In the genomic region with DNA sequence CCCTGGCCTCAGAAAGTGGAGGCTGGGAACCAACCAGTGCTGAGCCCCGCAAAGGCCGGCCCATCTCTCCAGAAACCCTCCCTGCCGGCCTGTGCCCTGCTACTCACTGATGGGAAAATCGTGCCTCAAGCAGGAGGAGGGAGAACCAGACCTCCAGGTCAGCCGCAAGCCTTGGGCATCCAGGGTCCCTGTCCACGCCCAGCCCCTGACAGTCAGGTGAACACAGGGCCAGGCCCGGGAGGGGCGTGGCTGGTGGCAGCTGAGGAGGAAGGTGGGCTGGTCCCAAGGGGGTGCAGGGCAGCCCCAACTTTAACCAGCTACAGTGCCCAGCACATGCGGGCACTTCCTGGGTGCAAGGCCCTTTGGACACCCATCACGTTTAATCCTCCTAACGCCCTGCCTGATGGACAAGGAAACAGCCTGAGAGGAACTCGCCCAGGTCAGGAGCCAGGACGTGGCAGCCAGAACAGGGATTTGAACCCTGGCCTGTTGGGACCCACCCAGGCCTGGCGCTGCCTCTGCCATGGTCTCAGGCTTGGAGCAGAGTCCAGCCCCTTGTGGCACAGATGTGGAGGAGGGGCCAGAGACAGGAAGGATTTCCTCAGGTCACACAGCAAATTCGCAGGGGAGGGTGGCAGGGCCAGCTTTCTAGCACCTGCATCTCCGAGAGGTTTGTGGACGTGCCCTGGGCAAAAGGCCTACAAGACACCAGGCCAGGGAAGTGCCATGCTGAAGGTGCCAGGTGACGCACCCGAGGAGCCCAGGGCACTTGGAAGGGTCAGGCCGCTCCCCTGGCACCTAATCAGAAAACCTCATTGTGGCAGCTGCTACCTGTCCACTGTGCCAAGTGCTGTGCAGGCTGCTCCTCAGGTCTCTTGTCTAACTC, we compare ENCODE assay signal across 13 cellular contexts. TPM values are rescaled to one million over a fixed set of nuclear protein-coding genes. Genes with fewer than 3 reads are reported as not detected.
DNase-seq lines count a peak whose midpoint lies in the region; ATAC-seq and TF ChIP-seq lines count a peak whose summit lies in the region.
"Had no signal": no experiment of that assay in that cellular context is flagged by ENCODE, and none has a peak within 500 bp of the region (broad histone marks: within the 10 kb centered on the region; RNA-seq: fewer than 3 reads in every experiment).

No MANE protein-coding gene starts in this region.

- 91 to 93% methylated on average over 20 of the region's 20 CpGs for WGBS in aorta, 2 donors

- no peaks in the 10 kb centered on the region for H3K27me3 ChIP-seq in muscle layer of colon (ENCODE audit: control insufficient read depth in 1 of 2, insufficient read depth in 2 of 2, low read length in 2 of 2)
- no peaks in the 10 kb centered on the region for H3K27me3 ChIP-seq in aorta (ENCODE audit: control insufficient read depth in 1 of 2, insufficient read depth in 2 of 2, low read length in 1 of 2)

- H3K9me3 ChIP-seq in muscle layer of colon (ENCODE audit: low read length) (no peaks in the 10 kb centered on the region), aorta (ENCODE audit: control insufficient read depth, low read length) (no peaks in the 10 kb centered on the region)

- peaks cover 5% of the 10 kb centered on the region for H3K36me3 ChIP-seq in muscle layer of colon (ENCODE audit: insufficient read depth, low read length)
- no peaks in the 10 kb centered on the region for H3K36me3 ChIP-seq in aorta (ENCODE audit: control insufficient read depth in 1 of 2, insufficient read depth in 2 of 2, low read length in 1 of 2)

- H3K36me3 Mint-ChIP-seq in stimulated activated naive CD8-positive, alpha-beta T cell treated with anti-CD3 and anti-CD28 coated beads, Interleukin-15, Interleukin-2, amounts not matched to agents 100 ng/mL and 50 ng/mL, for 24 hours (ENCODE audit: low read depth): peaks cover under 1% of the 10 kb centered on the region
- H3K36me3 Mint-ChIP-seq in chondrocyte (ENCODE audit: low read depth): no peaks in the 10 kb centered on the region

- intact Hi-C loops in aorta (cut with DNase I): no loop called here

- no peak overlapping the region for H3K27ac Mint-ChIP-seq in stimulated activated naive CD8-positive, alpha-beta T cell treated with anti-CD3 and anti-CD28 coated beads, Interleukin-15, Interleukin-2, amounts not matched to agents 100 ng/mL and 50 ng/mL, for 24 hours
- H3K27ac Mint-ChIP-seq in chondrocyte (ENCODE audit: unreplicated experiment): no peak overlapping the region

- H3K27me3 Mint-ChIP-seq in stimulated activated naive CD8-positive, alpha-beta T cell treated with anti-CD3 and anti-CD28 coated beads, Interleukin-15, Interleukin-2, amounts not matched to agents 100 ng/mL and 50 ng/mL, for 24 hours: no peaks in the 10 kb centered on the region
- H3K27me3 Mint-ChIP-seq in chondrocyte (ENCODE audit: low read depth): no peaks in the 10 kb centered on the region

- peak overlapping the region; percentile 52 for H3K4me3 Mint-ChIP-seq in stimulated activated naive CD8-positive, alpha-beta T cell treated with anti-CD3 and anti-CD28 coated beads, Interleukin-15, Interleukin-2, amounts not matched to agents 100 ng/mL and 50 ng/mL, for 24 hours
- no peak overlapping the region for H3K4me3 Mint-ChIP-seq in chondrocyte (ENCODE audit: unreplicated experiment)
- H3K4me3 Mint-ChIP-seq: nephron had no signal

- no peak for DNase-seq in stimulated activated naive CD8-positive, alpha-beta T cell treated with anti-CD3 and anti-CD28 coated beads, Interleukin-15, Interleukin-2, amounts not matched to agents 100 U/mL and 50 U/mL, for 24 hours
- peak; percentile 84 for DNase-seq in chondrocyte (ENCODE audit: low spot score)
- peak; percentile 50 to 67 for DNase-seq in aorta
- DNase-seq in COLO829 (ENCODE audit: low spot score): no peak
- no peak for DNase-seq in COLO668 (lab: John Stamatoyannopoulos, UW; ENCODE audit: unreplicated experiment)
- DNase-seq: NCI-H526 had no signal

- H3K4me1 Mint-ChIP-seq in stimulated activated naive CD8-positive, alpha-beta T cell treated with anti-CD3 and anti-CD28 coated beads, Interleukin-15, Interleukin-2, amounts not matched to agents 100 ng/mL and 50 ng/mL, for 24 hours (ENCODE audit: low read depth): peaks cover 80% of the 10 kb centered on the region
- H3K4me1 Mint-ChIP-seq in chondrocyte (ENCODE audit: low read depth): peaks cover 27% of the 10 kb centered on the region

- H3K4me3 ChIP-seq in muscle layer of colon (ENCODE audit: low read depth in 1 of 2, low read length in 2 of 2): no peak overlapping the region
- H3K4me3 ChIP-seq in aorta (ENCODE audit: low read length in 2 of 2): no peak overlapping the region

- no peak for ATAC-seq in stimulated activated naive CD8-positive, alpha-beta T cell treated with anti-CD3 and anti-CD28 coated beads, Interleukin-15, Interleukin-2, amounts not matched to agents 100 U/mL and 50 U/mL, for 24 hours
- no peak for ATAC-seq in aorta (ENCODE audit: low FRiP score)
- ATAC-seq in HG02642 (IDR thresholded peaks at IDR 0.05; ENCODE audit: poor library complexity, unreplicated experiment): no peak

- H3K4me1 ChIP-seq in muscle layer of colon (ENCODE audit: insufficient read depth, low read length): peaks cover 83% of the 10 kb centered on the region
- no peaks in the 10 kb centered on the region for H3K4me1 ChIP-seq in aorta (ENCODE audit: control insufficient read depth in 1 of 2, insufficient read depth in 2 of 2, low read length in 2 of 2)

- no peaks in the 10 kb centered on the region for H3K9me3 Mint-ChIP-seq in stimulated activated naive CD8-positive, alpha-beta T cell treated with anti-CD3 and anti-CD28 coated beads, Interleukin-15, Interleukin-2, amounts not matched to agents 100 ng/mL and 50 ng/mL, for 24 hours
- no peaks in the 10 kb centered on the region for H3K9me3 Mint-ChIP-seq in chondrocyte (ENCODE audit: low read depth)
- H3K9me3 Mint-ChIP-seq: nephron had no signal

- no peak for TF ChIP-seq CTCF in chondrocyte (IDR thresholded peaks at IDR 0.05)

- H3K27ac ChIP-seq in muscle layer of colon (ENCODE audit: low read depth, low read length) (peak overlapping the region; percentile 67), aorta (ENCODE audit: low read depth in 1 of 2, low read length in 2 of 2) (no peak overlapping the region)
- H3K27ac ChIP-seq: epithelial cell of prostate, HL-60 had no signal

- no peak overlapping the region for H3K9ac ChIP-seq in muscle layer of colon (ENCODE audit: low read length)

RNA-seq across cellular contexts. Expression of gene RALGDS, which starts 4.5 kb away (rescaled TPM):
- total RNA-seq in chondrocyte: 16.1 to 19.0 TPM (median 17.5 TPM) in 3 replicates
- total RNA-seq in aorta: 10 to 100 TPM; 32.7 to 61.2 TPM
- polyA plus RNA-seq in aorta: 10 to 100 TPM; 19.4 to 20.0 TPM

RNA-seq across cellular contexts. Expression of gene GBGT1, which starts 47.1 kb away (rescaled TPM):
- 2.1 to 8.1 TPM (median 5.8 TPM) in 3 replicates for total RNA-seq in chondrocyte
- total RNA-seq in aorta: 10 to 100 TPM; 12.9 to 28.9 TPM
- 1 to 10 TPM; 2.8 to 5.5 TPM for polyA plus RNA-seq in aorta
- total RNA-seq: SK-MEL-5 had no signal

RNA-seq across cellular contexts. Expression of gene CEL, which starts 54.8 kb away (rescaled TPM):
- 0.87 to 1.5 TPM (median 1.1 TPM) in 3 replicates for total RNA-seq in chondrocyte
- 1 to 10 TPM; 3.6 to 4.5 TPM for total RNA-seq in aorta
- 1 to 10 TPM; 1.5 to 3.9 TPM for polyA plus RNA-seq in aorta
- total RNA-seq: SK-MEL-5 had no signal

Comparison
In these comparisons a context has a peak if more than half of its experiments do, and no peak if none do; other contexts are left out.
1. DNase-seq: peak in chondrocyte (single experiment) and aorta (2 of 2); none in stimulated activated naive CD8-positive, alpha-beta T cell treated with anti-CD3 and anti-CD28 coated beads, Interleukin-15, Interleukin-2, amounts not matched to agents 100 U/mL and 50 U/mL, for 24 hours (single experiment), COLO829 (single experiment) and COLO668 (single experiment).